1 cellular context compared by ENCODE assay signal in genomic region chr20:62806383-62807050, GRCh38.
TF ChIP-seq lines count a peak whose summit lies in the region.

No MANE protein-coding gene starts in this region.

TF ChIP-seq in H1, 55 proteins besides CTCF, POLR2A, EP300 and RAD21:
- TF ChIP-seq ATF3 (IDR thresholded peaks at IDR 0.05; ENCODE audit: insufficient read depth, low read depth, low read length) (no peak), SIN3A (conservative IDR thresholded peaks at IDR 0.05 in 1 of 2, IDR thresholded peaks at IDR 0.05 in 1 of 2; ENCODE audit: low read depth in 1 of 2, low read length in 2 of 2) (no peak), RFX5 (IDR thresholded peaks at IDR 0.05; ENCODE audit: borderline replicate concordance, low read depth, low read length) (no peak), EGR1 (IDR thresholded peaks at IDR 0.05; ENCODE audit: borderline replicate concordance, low read depth, low read length) (no peak), SAP30 (IDR thresholded peaks at IDR 0.05; ENCODE audit: insufficient read depth, insufficient replicate concordance, low read length) (no peak), CREB1 (IDR thresholded peaks at IDR 0.05) (no peak), CBX5 (IDR thresholded peaks at IDR 0.05; ENCODE audit: low read depth, low read length) (no peak), JUND (IDR thresholded peaks at IDR 0.05; ENCODE audit: low read length) (no peak), RNF2 (IDR thresholded peaks at IDR 0.05; ENCODE audit: borderline replicate concordance, low read depth, low read length, missing control alignments, poor library complexity, severe bottlenecking) (no peak), CHD1 (IDR thresholded peaks at IDR 0.05; ENCODE audit: low read depth, low read length) (no peak), CEBPB (IDR thresholded peaks at IDR 0.05; ENCODE audit: low read depth, low read length) (no peak), CHD7 (IDR thresholded peaks at IDR 0.05; ENCODE audit: insufficient replicate concordance, low read length) (no peak), SP1 (IDR thresholded peaks at IDR 0.05; ENCODE audit: low read depth, low read length) (no peak), TCF12 (IDR thresholded peaks at IDR 0.05; ENCODE audit: low read depth, low read length) (no peak), SP4 (IDR thresholded peaks at IDR 0.05; ENCODE audit: low read length) (no peak), YY1 (IDR thresholded peaks at IDR 0.05; ENCODE audit: low read depth, low read length) (no peak), MAFK (IDR thresholded peaks at IDR 0.05; ENCODE audit: low read depth, low read length) (no peak), KDM1A (IDR thresholded peaks at IDR 0.05; ENCODE audit: borderline replicate concordance, low read length) (no peak), JUN (IDR thresholded peaks at IDR 0.05; ENCODE audit: low read depth, low read length) (no peak), KDM5A (IDR thresholded peaks at IDR 0.05; ENCODE audit: low read length) (no peak)
TF ChIP-seq in H1: peak in this region for 0.
